8 cellular contexts compared by ENCODE assay signal in genomic region chr10:62610649-62611229, GRCh38.
DNase-seq lines count a peak whose midpoint lies in the region; ATAC-seq and TF ChIP-seq lines count a peak whose summit lies in the region.

No MANE protein-coding gene starts in this region.

- H3K4me1 ChIP-seq in esophagus squamous epithelium (no peaks in the 10 kb centered on the region), thoracic aorta (ENCODE audit: control insufficient read depth in 1 of 2, low read depth in 2 of 2) (no peaks in the 10 kb centered on the region)

- no peak for TF ChIP-seq POLR2A in esophagus squamous epithelium (IDR thresholded peaks at IDR 0.05)

- H3K27me3 ChIP-seq in esophagus squamous epithelium (peaks cover 0 to 7% (median 0%) of the 10 kb centered on the region in 4 donors), thoracic aorta (replicated peaks; ENCODE audit: insufficient read depth) (no peaks in the 10 kb centered on the region)

- in situ Hi-C loops in ACHN (cut with HindIII; ENCODE audit: low pct_ligation_motif_present, low pct_unique_long_range_greater_than_20kb, low sequenced_read_pairs): loop anchor here (25.0 kb wide), 1 partner anchor 202 kb away; the partner anchor contains the start of genes ADO and EGR2

- 32 to 33% methylated on average over 4 to 7 of the region's 7 CpGs for WGBS in esophagus squamous epithelium, 2 donors

- H3K36me3 ChIP-seq in esophagus squamous epithelium: no peaks in the 10 kb centered on the region
- H3K36me3 ChIP-seq in thoracic aorta: no peaks in the 10 kb centered on the region

- peaks cover 26% of the 10 kb centered on the region for H3K4me1 Mint-ChIP-seq in neural crest cell

- no peak overlapping the region for H3K27ac Mint-ChIP-seq in neural crest cell (ENCODE audit: unreplicated experiment)

- no peaks in the 10 kb centered on the region for H3K27me3 Mint-ChIP-seq in neural crest cell (ENCODE audit: low read depth)

- no peak overlapping the region for H3K27ac ChIP-seq in esophagus squamous epithelium
- no peak overlapping the region for H3K27ac ChIP-seq in thoracic aorta

- TF ChIP-seq CTCF in esophagus squamous epithelium (IDR thresholded peaks at IDR 0.05): peak in 5 of 6 experiments; percentile 30 to 65 (median 47)
- TF ChIP-seq CTCF in neural crest cell (conservative IDR thresholded peaks at IDR 0.05): peak; percentile 77
- TF ChIP-seq CTCF in thoracic aorta (IDR thresholded peaks at IDR 0.05): peak; percentile 24

- H3K9me3 ChIP-seq in esophagus squamous epithelium: no peaks in the 10 kb centered on the region
- H3K9me3 ChIP-seq in thoracic aorta: no peaks in the 10 kb centered on the region

- DNase-seq in ACHN (peak; percentile 56), NCI-H774 (lab: John Stamatoyannopoulos, UW) (peak; percentile 34), esophagus squamous epithelium (lab: John Stamatoyannopoulos, UW) (no peak), neural crest cell (ENCODE audit: low read depth, low spot score) (peak; percentile 62), thoracic aorta (ENCODE audit: low spot score) (no peak)
- peak; percentile 76 for DNase-seq in activated CD8-positive, alpha-beta memory T cell treated with anti-CD3 and anti-CD28 coated beads, Interleukin-2, amount 50 U/mL, for 4 hours

- intact Hi-C loops in esophagus squamous epithelium (cut with DNase I): loop anchor here (10.0 kb wide), 1 partner anchor 204 kb away; the partner anchor contains the start of gene EGR2

- peaks cover 3% of the 10 kb centered on the region for H3K36me3 Mint-ChIP-seq in neural crest cell (ENCODE audit: low read depth)

- H3K4me3 Mint-ChIP-seq in neural crest cell: peak overlapping the region; percentile 69

- H3K4me3 ChIP-seq in esophagus squamous epithelium (no peak overlapping the region), thoracic aorta (no peak overlapping the region)

- no peaks in the 10 kb centered on the region for H3K9me3 Mint-ChIP-seq in neural crest cell

- peak; percentile 80 for ATAC-seq in GM18511 (IDR thresholded peaks at IDR 0.05; ENCODE audit: unreplicated experiment)
- peak; percentile 70 for ATAC-seq in HG03025 (IDR thresholded peaks at IDR 0.05; ENCODE audit: low FRiP score, unreplicated experiment)
- ATAC-seq in thoracic aorta (ENCODE audit: insufficient number of reproducible peaks, low FRiP score, low read depth): no peak

Comparison
In these comparisons a context has a peak if more than half of its experiments do, and no peak if none do; other contexts are left out.
1. DNase-seq: peak in ACHN (single experiment), NCI-H774 (single experiment), activated CD8-positive, alpha-beta memory T cell treated with anti-CD3 and anti-CD28 coated beads, Interleukin-2, amount 50 U/mL, for 4 hours (single experiment) and neural crest cell (single experiment); none in esophagus squamous epithelium (single experiment) and thoracic aorta (single experiment).
2. CTCF ChIP-seq: peak in every context shown above with its lines; median percentile 77 in neural crest cell; 47 in esophagus squamous epithelium; 24 in thoracic aorta.